ENCODE assay signal across 8 cellular contexts in genomic region chr1:37752583-37753471, GRCh38. TPM values are rescaled to one million over a fixed set of nuclear protein-coding genes. Genes with fewer than 3 reads are reported as not detected.
DNase-seq lines count a peak whose midpoint lies in the region; ATAC-seq and TF ChIP-seq lines count a peak whose summit lies in the region.

No MANE protein-coding gene starts in this region.

- peaks cover 10% of the 10 kb centered on the region for H3K4me1 Mint-ChIP-seq in CD14-positive monocyte
- peaks cover 6% of the 10 kb centered on the region for H3K4me1 Mint-ChIP-seq in endothelial cell (ENCODE audit: unreplicated experiment)
- no peaks in the 10 kb centered on the region for H3K4me1 Mint-ChIP-seq in nephron

- H3K9me3 Mint-ChIP-seq in CD14-positive monocyte (peaks cover 0 to 7% (median 4%) of the 10 kb centered on the region in 7 donors), endothelial cell (ENCODE audit: unreplicated experiment) (no peaks in the 10 kb centered on the region), nephron (peaks cover 3% of the 10 kb centered on the region)

- peaks cover 10% of the 10 kb centered on the region for H3K27me3 ChIP-seq in effector memory CD4-positive, alpha-beta T cell (replicated peaks; ENCODE audit: control insufficient read depth, insufficient read depth, low read length, poor library complexity, severe bottlenecking)

- no peak overlapping the region for H3K4me3 ChIP-seq in effector memory CD4-positive, alpha-beta T cell (ENCODE audit: insufficient read depth, low read depth, low read length, poor library complexity, severe bottlenecking)

- H3K36me3 ChIP-seq in effector memory CD4-positive, alpha-beta T cell (ENCODE audit: control insufficient read depth, insufficient read depth, low read length): no peaks in the 10 kb centered on the region

- intact Hi-C loops in CD14-positive monocyte (cut with micrococcal nuclease): no loop called here

- peak overlapping the region; percentile 47 to 79 for H3K4me3 Mint-ChIP-seq in CD14-positive monocyte
- peak overlapping the region; percentile 47 for H3K4me3 Mint-ChIP-seq in endothelial cell (ENCODE audit: unreplicated experiment)
- peak overlapping the region; percentile 67 to 75 (median 74) for H3K4me3 Mint-ChIP-seq in nephron

- H3K27ac ChIP-seq in effector memory CD4-positive, alpha-beta T cell (ENCODE audit: insufficient read depth, low read length, poor library complexity, severe bottlenecking): no peak overlapping the region

- no peaks in the 10 kb centered on the region for H3K36me3 Mint-ChIP-seq in CD14-positive monocyte
- H3K36me3 Mint-ChIP-seq in endothelial cell (ENCODE audit: low read depth, unreplicated experiment): peaks cover 3% of the 10 kb centered on the region
- H3K36me3 Mint-ChIP-seq in nephron (ENCODE audit: low read depth): no peaks in the 10 kb centered on the region

- DNase-seq in CD14-positive monocyte (ENCODE audit: low spot score) (no peak), GM19238 (ENCODE audit: insufficient read length, low spot score) (peak; percentile 41), endothelial cell (ENCODE audit: low spot score) (peak; percentile 49)
- DNase-seq in effector memory CD4-positive, alpha-beta T cell: no peak

- no peaks in the 10 kb centered on the region for H3K9me3 ChIP-seq in effector memory CD4-positive, alpha-beta T cell (ENCODE audit: control insufficient read depth, low read length)

- peaks cover 64 to 69% (median 65%) of the 10 kb centered on the region in 3 donors for H3K27me3 Mint-ChIP-seq in CD14-positive monocyte (ENCODE audit: low read depth in 3 of 3)
- H3K27me3 Mint-ChIP-seq in endothelial cell (ENCODE audit: unreplicated experiment): peaks cover 15% of the 10 kb centered on the region
- peaks cover 39% of the 10 kb centered on the region for H3K27me3 Mint-ChIP-seq in nephron (ENCODE audit: low read depth)

- no peaks in the 10 kb centered on the region for H3K4me1 ChIP-seq in effector memory CD4-positive, alpha-beta T cell (ENCODE audit: control insufficient read depth, insufficient read depth, low read length, poor library complexity, severe bottlenecking)

- H3K27ac Mint-ChIP-seq in CD14-positive monocyte (no peak overlapping the region), endothelial cell (ENCODE audit: unreplicated experiment) (no peak overlapping the region), nephron (no peak overlapping the region)

- TF ChIP-seq CTCF in CD14-positive monocyte (IDR thresholded peaks at IDR 0.05) (no peak), endothelial cell (IDR thresholded peaks at IDR 0.05; ENCODE audit: unreplicated experiment) (no peak), nephron (IDR thresholded peaks at IDR 0.05; ENCODE audit: unreplicated experiment in 3 of 3) (no peak)

- peak; percentile 83 for ATAC-seq in SK-N-SH treated with all-trans-retinoic acid at 6 μM for 48 hours
- no peak for ATAC-seq in HG02970 (IDR thresholded peaks at IDR 0.05; ENCODE audit: low FRiP score, unreplicated experiment)
- ATAC-seq in HG02571 (IDR thresholded peaks at IDR 0.05; ENCODE audit: unreplicated experiment): no peak

TF ChIP-seq in SK-N-SH treated with all-trans-retinoic acid at 6 μM for 48 hours, 23 proteins besides CTCF, POLR2A, EP300 and RAD21:
- TF ChIP-seq CSDC2 (CRISPR knock-in tag; IDR thresholded peaks at IDR 0.05) (no peak), ZNF8 (CRISPR knock-in tag; IDR thresholded peaks at IDR 0.05) (no peak), ESRRG (CRISPR knock-in tag; IDR thresholded peaks at IDR 0.05) (no peak), ZC3H10 (CRISPR knock-in tag; IDR thresholded peaks at IDR 0.05) (no peak)

RNA-seq across cellular contexts. Expression of gene EPHA10, which starts 12.1 kb away (rescaled TPM):
- not detected for polyA plus RNA-seq in CD14-positive monocyte
- total RNA-seq in endothelial cell (ENCODE audit: unreplicated experiment): 0.13 TPM

RNA-seq across cellular contexts. Expression of gene MANEAL, which starts 40.8 kb away (rescaled TPM):
- polyA plus RNA-seq in CD14-positive monocyte: under 1 TPM in 1 of 2 donors, not detected in 1; 0.56 TPM
- 0.36 TPM for total RNA-seq in endothelial cell (ENCODE audit: unreplicated experiment)

RNA-seq across cellular contexts. Expression of gene C1orf122, which starts 54.8 kb away (rescaled TPM):
- 10 to 100 TPM; 22.9 to 29.5 TPM for polyA plus RNA-seq in CD14-positive monocyte
- 29.4 TPM for total RNA-seq in endothelial cell (ENCODE audit: unreplicated experiment)

RNA-seq across cellular contexts. Expression of gene YRDC, which starts 55.2 kb away (rescaled TPM):
- polyA plus RNA-seq in CD14-positive monocyte: 10 to 100 TPM; 13.3 to 29.6 TPM
- 11.9 TPM for total RNA-seq in endothelial cell (ENCODE audit: unreplicated experiment)

Comparison
In these comparisons a context has a peak if more than half of its experiments do, and no peak if none do; other contexts are left out.
1. DNase-seq: peak in GM19238 (single experiment) and endothelial cell (single experiment); none in CD14-positive monocyte (single experiment) and effector memory CD4-positive, alpha-beta T cell (0 of 3).
2. Peak in every context shown above with its lines, with median percentiles within 50 percentile points of each other: H3K4me3 Mint-ChIP-seq.